ENCODE assay signal across 8 cellular contexts in the genomic region with DNA sequence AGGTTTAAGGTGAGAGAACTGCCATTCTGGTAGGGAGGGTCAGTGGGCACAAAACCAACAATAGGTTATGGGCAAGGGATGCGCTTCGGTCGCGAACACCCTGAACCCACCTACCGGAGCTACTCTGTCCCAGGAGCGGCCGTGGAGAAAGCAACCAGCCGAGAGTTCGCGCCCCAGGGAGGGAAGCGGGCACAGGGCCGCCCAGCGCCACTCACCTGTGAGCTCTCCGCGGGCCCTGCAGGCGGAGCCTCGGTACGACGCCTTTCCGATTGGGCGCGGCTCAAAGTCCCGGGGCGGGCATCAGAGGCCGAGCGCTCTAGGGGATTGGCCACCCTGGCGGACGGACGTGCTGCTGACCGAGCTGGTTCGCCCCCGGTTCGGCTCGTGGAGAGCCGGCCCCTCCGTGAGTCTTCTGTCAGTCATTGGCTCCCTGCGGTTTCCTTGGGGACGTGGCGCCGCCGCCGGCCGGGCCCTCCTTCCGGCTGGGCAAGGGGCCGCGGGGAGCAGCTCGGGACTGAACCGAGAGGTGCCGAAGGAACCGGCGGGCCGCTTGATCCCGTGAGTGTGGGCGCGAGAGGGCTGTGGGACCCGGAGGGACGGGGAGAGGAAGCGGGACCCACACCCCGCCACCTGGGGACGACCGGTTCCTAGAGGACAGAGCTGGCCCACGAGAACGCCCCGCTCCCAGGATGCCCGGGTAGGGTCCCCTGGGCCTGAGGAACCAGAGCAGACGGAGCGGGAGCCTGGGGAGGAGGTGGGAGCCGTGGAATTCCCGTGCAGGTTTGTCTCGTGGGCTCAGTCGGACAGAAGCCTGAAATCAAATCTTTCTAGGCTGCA. TPM values are rescaled to one million over a fixed set of nuclear protein-coding genes. Genes with fewer than 3 reads are reported as not detected.
DNase-seq lines count a peak whose midpoint lies in the region; ATAC-seq and TF ChIP-seq lines count a peak whose summit lies in the region.

Gene ENTPD7, plus strand, starts transcription at position 479 of the 837 bp plus-strand sequence. CDS start 448 bp downstream, outside the sequence.

- DNase-seq in DMS 273 (lab: John Stamatoyannopoulos, UW; ENCODE audit: unreplicated experiment) (peak; percentile 95), HuH-7 (ENCODE audit: low spot score) (peak; percentile 95), activated T-cell treated with anti-CD3 and anti-CD28 coated beads for 24 hours (ENCODE audit: low read depth) (peak; percentile 88), epithelial cell of esophagus (ENCODE audit: low read depth) (peak; percentile 99)
- peak; percentile 88 to 90 for DNase-seq in stimulated activated CD8-positive, alpha-beta memory T cell treated with anti-CD3 and anti-CD28 coated beads, Interleukin-2, amount 100 ng/mL, for 48 hours (ENCODE audit: low read depth in 2 of 2)

- H3K4me1 ChIP-seq in OCI-LY3 (ENCODE audit: low read length) = peaks cover 4% of the 10 kb centered on the region
- H3K4me1 ChIP-seq in mononuclear cell (ENCODE audit: insufficient read depth, low read length) = peaks cover 49% of the 10 kb centered on the region

- peak within 1 kb of the TSS; percentile 88 for H2AFZ ChIP-seq in OCI-LY3 (ENCODE audit: low read depth, low read length)

- H3K9me3 ChIP-seq in OCI-LY3 (ENCODE audit: insufficient read depth, low read length) (no peaks in the 10 kb centered on the region), mononuclear cell (ENCODE audit: low read depth, low read length) (no peaks in the 10 kb centered on the region)

- H3K79me2 ChIP-seq in OCI-LY3 (ENCODE audit: low read length) = no peaks in the 10 kb centered on the region

- H3K36me3 ChIP-seq in OCI-LY3 (replicated peaks; ENCODE audit: low read depth, low read length) = no peaks in the 10 kb centered on the region

- no peak within 1 kb of the TSS for H3K27ac ChIP-seq in OCI-LY3 (ENCODE audit: low read length)

- H3K4me3 ChIP-seq in OCI-LY3 (ENCODE audit: low read length) (peak within 1 kb of the TSS; percentile 80), epithelial cell of esophagus (ENCODE audit: low read length) (peak within 1 kb of the TSS; percentile 53), mononuclear cell (ENCODE audit: low read length) (peak within 1 kb of the TSS; percentile 74)

- ATAC-seq in GM21526 (IDR thresholded peaks at IDR 0.05; ENCODE audit: low FRiP score, unreplicated experiment) = peak; percentile 99

- peak within 1 kb of the TSS; percentile 94 for H3K4me2 ChIP-seq in OCI-LY3 (ENCODE audit: low read length)

- H4K20me1 ChIP-seq in OCI-LY3 (ENCODE audit: insufficient read depth, low read length) = no peaks in the 10 kb centered on the region

- H3K27me3 ChIP-seq in OCI-LY3 (ENCODE audit: low read depth, low read length) (peaks cover 12% of the 10 kb centered on the region; the same call in 1 of the 2 replicates), mononuclear cell (ENCODE audit: insufficient read depth, low read length) (no peaks in the 10 kb centered on the region)

- H3K9ac ChIP-seq in OCI-LY3 (ENCODE audit: low read length) = peak within 1 kb of the TSS; percentile 72

- TF ChIP-seq CTCF in OCI-LY3 (IDR thresholded peaks at IDR 0.05; ENCODE audit: low read depth, low read length) (no peak), epithelial cell of esophagus (IDR thresholded peaks at IDR 0.05; ENCODE audit: insufficient read depth, low read depth, low read length, missing control alignments) (peak; percentile 30)

RNA-seq across cellular contexts. Expression of gene ENTPD7, which starts in this region (rescaled TPM):
- 4.6 TPM for total RNA-seq in mononuclear cell
